Comparison of ENCODE assay signal across 1 cellular context in the genomic region with DNA sequence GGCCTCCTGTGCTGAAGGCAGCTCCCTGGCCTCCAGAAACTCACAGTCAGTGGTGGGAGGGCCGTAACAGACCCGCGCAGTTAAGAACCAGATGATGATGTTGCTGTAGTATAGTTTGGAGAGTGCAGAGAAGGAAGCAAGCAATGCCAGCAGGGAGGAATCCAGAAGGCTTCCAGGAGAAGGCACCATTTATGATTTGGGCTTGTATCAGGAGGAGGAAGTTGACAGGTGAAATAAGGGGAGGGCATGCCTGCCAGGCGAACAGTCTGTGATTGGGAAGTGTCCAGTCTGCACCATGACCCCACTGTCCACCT.
TF ChIP-seq lines count a peak whose summit lies in the region.

No MANE protein-coding gene starts in this region.

TF ChIP-seq in HepG2, 621 proteins besides CTCF, POLR2A, EP300 and RAD21:
- TF ChIP-seq ZNF619 (CRISPR knock-in tag; IDR thresholded peaks at IDR 0.05) (no peak), ZNF253 (CRISPR knock-in tag; IDR thresholded peaks at IDR 0.05; ENCODE audit: borderline replicate concordance) (no peak), ZNF230 (CRISPR knock-in tag; IDR thresholded peaks at IDR 0.05) (no peak), ZMYM4 (CRISPR knock-in tag; IDR thresholded peaks at IDR 0.05) (no peak), ZSCAN30 (CRISPR knock-in tag; IDR thresholded peaks at IDR 0.05) (no peak), HMGA1 (CRISPR knock-in tag; conservative IDR thresholded peaks at IDR 0.05) (no peak)
- TF ChIP-seq, protein P1, sequence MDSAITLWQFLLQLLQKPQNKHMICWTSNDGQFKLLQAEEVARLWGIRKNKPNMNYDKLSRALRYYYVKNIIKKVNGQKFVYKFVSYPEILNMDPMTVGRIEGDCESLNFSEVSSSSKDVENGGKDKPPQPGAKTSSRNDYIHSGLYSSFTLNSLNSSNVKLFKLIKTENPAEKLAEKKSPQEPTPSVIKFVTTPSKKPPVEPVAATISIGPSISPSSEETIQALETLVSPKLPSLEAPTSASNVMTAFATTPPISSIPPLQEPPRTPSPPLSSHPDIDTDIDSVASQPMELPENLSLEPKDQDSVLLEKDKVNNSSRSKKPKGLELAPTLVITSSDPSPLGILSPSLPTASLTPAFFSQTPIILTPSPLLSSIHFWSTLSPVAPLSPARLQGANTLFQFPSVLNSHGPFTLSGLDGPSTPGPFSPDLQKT (CRISPR knock-in tag; IDR thresholded peaks at IDR 0.05; ENCODE audit: borderline replicate concordance): no peak
